8 cellular contexts compared by ENCODE assay signal in the genomic region with DNA sequence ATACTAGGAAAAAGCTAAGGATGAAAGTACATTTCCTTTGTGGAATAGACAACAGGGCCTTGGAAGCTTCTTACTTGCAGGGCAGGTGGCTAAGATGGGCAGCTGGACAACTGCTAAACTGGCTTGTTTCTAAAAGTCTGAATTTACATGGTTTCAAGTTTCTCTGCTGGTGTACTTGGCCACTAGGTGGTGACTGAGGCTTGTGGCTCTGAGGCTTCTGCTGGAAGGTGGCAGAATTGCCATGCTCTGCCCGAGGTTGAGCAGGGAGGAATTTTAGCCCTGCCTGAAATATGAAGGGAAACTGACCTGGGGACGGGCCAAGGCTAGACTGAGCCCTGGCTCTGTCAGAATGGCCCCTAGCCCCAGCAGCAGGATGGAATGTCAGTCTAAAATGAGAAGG. TPM values are rescaled to one million over a fixed set of nuclear protein-coding genes. Genes with fewer than 3 reads are reported as not detected.
A peak's percentile ranks its signal among the peaks of the same experiment; 100 is the strongest.
DNase-seq lines count a peak whose midpoint lies in the region; ATAC-seq and TF ChIP-seq lines count a peak whose summit lies in the region.
"Not testable (repeated sequence)": the region's sequence is repeated elsewhere in the genome, so short reads cannot be mapped to it uniquely, and the experiment has no call there.

No MANE protein-coding gene starts in this region.

- peak; percentile 60 for TF ChIP-seq CTCF in GM10266 (IDR thresholded peaks at IDR 0.05; ENCODE audit: control insufficient read depth, insufficient read depth, low read depth, missing control alignments)

- DNase-seq in GM10266 (ENCODE audit: extremely low spot score): not testable (repeated sequence)
- DNase-seq in NCI-H1417 treated with DMSO at 0.1 percent for 48 hours (lab: John Stamatoyannopoulos, UW) (peak; percentile 52), SK-N-DZ (ENCODE audit: low spot score) (peak; percentile 71), foreskin melanocyte (peak; percentile 46), non-pigmented ciliary epithelial cell (ENCODE audit: low read depth) (peak; percentile 60), substantia nigra (lab: John Stamatoyannopoulos, UW) (peak in 41 of 49 donors; percentile 1 to 80 (median 44))
- peak; percentile 36 for DNase-seq in activated gamma-delta T cell treated with anti-CD3 and anti-CD28 coated beads, Interleukin-2, amount 50 U/mL, for 16 hours (ENCODE audit: low read depth)

- not testable (repeated sequence) for H3K27ac ChIP-seq in substantia nigra (ENCODE audit: low read depth, low read length, poor library complexity, severe bottlenecking)

- peak; percentile 64 for ATAC-seq in HG02678 (IDR thresholded peaks at IDR 0.05; ENCODE audit: unreplicated experiment)

RNA-seq across cellular contexts. Expression of gene ZP3, which starts 13.1 kb away (rescaled TPM):
- polyA plus RNA-seq in SK-N-DZ (2014; cell fraction: cytosol; rRNA removed): 2.5 and 5.3 TPM in 2 replicates
- polyA plus RNA-seq in SK-N-DZ (2014; cell fraction: nucleus; rRNA removed): not detected in 2 replicates

RNA-seq across cellular contexts. Expression of gene DTX2, which starts 23.6 kb away (rescaled TPM):
- 8.1 and 9.9 TPM in 2 replicates for polyA plus RNA-seq in SK-N-DZ (2014; cell fraction: cytosol; rRNA removed)
- polyA plus RNA-seq in SK-N-DZ (2014; cell fraction: nucleus; rRNA removed): 16.2 and 17.7 TPM in 2 replicates

RNA-seq across cellular contexts. Expression of gene SSC4D, which starts 28.4 kb away (rescaled TPM):
- 1.5 and 1.7 TPM in 2 replicates for polyA plus RNA-seq in SK-N-DZ (2014; cell fraction: cytosol; rRNA removed)
- 2.6 and 4.0 TPM in 2 replicates for polyA plus RNA-seq in SK-N-DZ (2014; cell fraction: nucleus; rRNA removed)
